ENCODE assay signal across 12 cellular contexts in genomic region chr1:162899422-162900168, GRCh38. TPM values are rescaled to one million over a fixed set of nuclear protein-coding genes. Genes with fewer than 3 reads are reported as not detected.
DNase-seq lines count a peak whose midpoint lies in the region; ATAC-seq, FAIRE-seq and TF ChIP-seq lines count a peak whose summit lies in the region.
"Had no signal": no experiment of that assay in that cellular context is flagged by ENCODE, and none has a peak within 500 bp of the region (broad histone marks: within the 10 kb centered on the region; RNA-seq: fewer than 3 reads in every experiment).

No MANE protein-coding gene starts in this region.

- H3K79me2 ChIP-seq in astrocyte (ENCODE audit: insufficient read depth, low read length), result no peaks in the 10 kb centered on the region
- H3K79me2 ChIP-seq in hepatocyte, result no peaks in the 10 kb centered on the region

- H3K9me3 Mint-ChIP-seq in astrocyte (ENCODE audit: unreplicated experiment), result no peaks in the 10 kb centered on the region
- no peaks in the 10 kb centered on the region for H3K9me3 Mint-ChIP-seq in CD4-positive, alpha-beta T cell
- no peaks in the 10 kb centered on the region for H3K9me3 Mint-ChIP-seq in activated CD8-positive, alpha-beta T cell treated with anti-CD3 and anti-CD28 coated beads, Interleukin-2, amount 10 ng/mL, durations not matched to agents 7 days and 5 days (ENCODE audit: insufficient read depth)
- H3K9me3 Mint-ChIP-seq: GM23338 had no signal

- peak overlapping the region; percentile 6 for H3K27ac Mint-ChIP-seq in astrocyte (ENCODE audit: unreplicated experiment)
- no peak overlapping the region for H3K27ac Mint-ChIP-seq in CD4-positive, alpha-beta T cell
- no peak overlapping the region for H3K27ac Mint-ChIP-seq in activated CD8-positive, alpha-beta T cell treated with anti-CD3 and anti-CD28 coated beads, Interleukin-2, amount 10 ng/mL, durations not matched to agents 7 days and 5 days
- H3K27ac Mint-ChIP-seq: GM23338 had no signal

- no peaks in the 10 kb centered on the region for H3K9me3 ChIP-seq in astrocyte (ENCODE audit: insufficient read depth, low read depth, low read length)
- H3K9me3 ChIP-seq in right cardiac atrium (ENCODE audit: control insufficient read depth, low read length), result no peaks in the 10 kb centered on the region
- H3K9me3 ChIP-seq in CD4-positive, alpha-beta T cell (ENCODE audit: control insufficient read depth, low read length), result no peaks in the 10 kb centered on the region
- no peaks in the 10 kb centered on the region for H3K9me3 ChIP-seq in hepatocyte (ENCODE audit: low read depth)

- H3K36me3 ChIP-seq in astrocyte (ENCODE audit: insufficient read depth, low read length) (no peaks in the 10 kb centered on the region), hepatocyte (replicated peaks; ENCODE audit: insufficient read depth, low read depth) (no peaks in the 10 kb centered on the region)

- POLR2A ChIA-PET in AG04449 (lab: Yijun Ruan, JAX), result interaction anchor here (0.7 to 1.2 kb wide), 2 partner anchors 170 to 172 kb away, joined by 3 to 7 read pairs; partner anchors contain the start of gene RGS4
- POLR2A ChIA-PET in CD4-positive, alpha-beta T cell (lab: Charles Lee), result no interaction called here
- POLR2A ChIA-PET in activated CD8-positive, alpha-beta T cell treated with anti-CD3 and anti-CD28 coated beads, Interleukin-2, amount 10 ng/mL, durations not matched to agents 7 days and 5 days (lab: Charles Lee), result no interaction called here

- no peaks in the 10 kb centered on the region for H3K27me3 ChIP-seq in astrocyte (ENCODE audit: insufficient read depth, low read length)
- H3K27me3 ChIP-seq in right cardiac atrium (ENCODE audit: control insufficient read depth, insufficient read depth), result no peaks in the 10 kb centered on the region
- H3K27me3 ChIP-seq in CD4-positive, alpha-beta T cell (ENCODE audit: control insufficient read depth, insufficient read depth, low read length), result no peaks in the 10 kb centered on the region
- no peaks in the 10 kb centered on the region for H3K27me3 ChIP-seq in hepatocyte

- H3K4me3 ChIP-seq in AG04449 (ENCODE audit: low read depth, low read length), result no peak overlapping the region
- H3K4me3 ChIP-seq in astrocyte (ENCODE audit: insufficient read depth, low read depth, low read length), result no peak overlapping the region
- H3K4me3 ChIP-seq in right cardiac atrium (ENCODE audit: low read length), result no peak overlapping the region
- no peak overlapping the region for H3K4me3 ChIP-seq in hepatocyte
- H3K4me3 ChIP-seq: GM23338 had no signal

- ATAC-seq in right cardiac atrium, result peak; percentile 75 to 77
- ATAC-seq in CD4-positive, alpha-beta T cell (ENCODE audit: poor library complexity), result no peak
- no peak for ATAC-seq in activated CD8-positive, alpha-beta T cell treated with anti-CD3 and anti-CD28 coated beads, Interleukin-2, amount 10 ng/mL, durations not matched to agents 7 days and 5 days
- ATAC-seq: GM23338 had no signal

- no peaks in the 10 kb centered on the region for H3K9me2 ChIP-seq in hepatocyte (replicated peaks; ENCODE audit: insufficient read depth)

- no peak overlapping the region for H3K27ac ChIP-seq in astrocyte (ENCODE audit: low read depth, low read length)
- H3K27ac ChIP-seq in right cardiac atrium (ENCODE audit: low read length), result peak overlapping the region; percentile 79
- no peak overlapping the region for H3K27ac ChIP-seq in CD4-positive, alpha-beta T cell (ENCODE audit: low read depth, low read length)
- no peak overlapping the region for H3K27ac ChIP-seq in hepatocyte

- no peak overlapping the region for H3K4me3 Mint-ChIP-seq in astrocyte (ENCODE audit: unreplicated experiment)
- no peak overlapping the region for H3K4me3 Mint-ChIP-seq in CD4-positive, alpha-beta T cell
- H3K4me3 Mint-ChIP-seq in activated CD8-positive, alpha-beta T cell treated with anti-CD3 and anti-CD28 coated beads, Interleukin-2, amount 10 ng/mL, durations not matched to agents 7 days and 5 days, result no peak overlapping the region
- H3K4me3 Mint-ChIP-seq: GM23338 had no signal

- intact Hi-C loops in right cardiac atrium (cut with DNase I), result no loop called here
- intact Hi-C loops in CD4-positive, alpha-beta T cell (cut with DNase I, micrococcal nuclease), result no loop called here

- 40% methylated on average over 5 of the region's 5 CpGs for WGBS in right cardiac atrium
- 83% methylated on average over 5 of the region's 5 CpGs for WGBS in hepatocyte (ENCODE audit: low lambda C conversion rate, missing lambda C conversion rate)

- TF ChIP-seq CTCF in AG04449 (IDR thresholded peaks at IDR 0.05; ENCODE audit: insufficient read depth, low read length, missing control alignments) (no peak), astrocyte (IDR thresholded peaks at IDR 0.05; ENCODE audit: insufficient read depth, low read depth, low read length) (no peak), hepatocyte (IDR thresholded peaks at IDR 0.05; ENCODE audit: poor library complexity) (no peak)
- no peak for TF ChIP-seq CTCF in CD4-positive, alpha-beta T cell (IDR thresholded peaks at IDR 0.05)

- no peaks in the 10 kb centered on the region for H4K20me1 ChIP-seq in astrocyte (ENCODE audit: insufficient read depth, low read length)
- no peaks in the 10 kb centered on the region for H4K20me1 ChIP-seq in hepatocyte (ENCODE audit: insufficient read depth, poor library complexity, severe bottlenecking)

- H2AFZ ChIP-seq in astrocyte (ENCODE audit: low read depth, low read length) (no peak overlapping the region), hepatocyte (no peak overlapping the region)
- H2AFZ ChIP-seq: GM23338 had no signal

- CTCF ChIA-PET in AG04449 (lab: Yijun Ruan, JAX), result interaction anchor here (0.8 to 1.8 kb wide), 4 partner anchors 21 to 275 kb away, joined by 3 to 5 read pairs (median 4); partner anchors contain the start of gene RGS4
- CTCF ChIA-PET in CD4-positive, alpha-beta T cell (lab: Charles Lee), result no interaction called here
- CTCF ChIA-PET in activated CD8-positive, alpha-beta T cell treated with anti-CD3 and anti-CD28 coated beads, Interleukin-2, amount 10 ng/mL, durations not matched to agents 7 days and 5 days (lab: Charles Lee), result no interaction called here

- H3K27me3 Mint-ChIP-seq in astrocyte (ENCODE audit: low read depth, unreplicated experiment), result peaks cover 2% of the 10 kb centered on the region
- H3K27me3 Mint-ChIP-seq in CD4-positive, alpha-beta T cell, result peaks cover 3% of the 10 kb centered on the region
- peaks cover 11% of the 10 kb centered on the region for H3K27me3 Mint-ChIP-seq in activated CD8-positive, alpha-beta T cell treated with anti-CD3 and anti-CD28 coated beads, Interleukin-2, amount 10 ng/mL, durations not matched to agents 7 days and 5 days (ENCODE audit: low read depth)

- no peak overlapping the region for H3K9ac ChIP-seq in astrocyte (ENCODE audit: low read length)

- H3K4me1 Mint-ChIP-seq in astrocyte (ENCODE audit: low read depth, unreplicated experiment), result peaks cover 12% of the 10 kb centered on the region
- no peaks in the 10 kb centered on the region for H3K4me1 Mint-ChIP-seq in CD4-positive, alpha-beta T cell (ENCODE audit: low read depth)
- no peaks in the 10 kb centered on the region for H3K4me1 Mint-ChIP-seq in activated CD8-positive, alpha-beta T cell treated with anti-CD3 and anti-CD28 coated beads, Interleukin-2, amount 10 ng/mL, durations not matched to agents 7 days and 5 days (ENCODE audit: low read depth)

- H3K36me3 Mint-ChIP-seq in astrocyte (ENCODE audit: low read depth, unreplicated experiment), result no peaks in the 10 kb centered on the region
- no peaks in the 10 kb centered on the region for H3K36me3 Mint-ChIP-seq in CD4-positive, alpha-beta T cell (ENCODE audit: low read depth)
- no peaks in the 10 kb centered on the region for H3K36me3 Mint-ChIP-seq in activated CD8-positive, alpha-beta T cell treated with anti-CD3 and anti-CD28 coated beads, Interleukin-2, amount 10 ng/mL, durations not matched to agents 7 days and 5 days (ENCODE audit: low read depth)

- H3K4me2 ChIP-seq in astrocyte (ENCODE audit: low read length) (peak overlapping the region; percentile 14), hepatocyte (no peak overlapping the region)
- H3K4me2 ChIP-seq: GM23338 had no signal

- DNase-seq in AG04449 (ENCODE audit: low read depth, low spot score), result peak; percentile 83
- DNase-seq in HT1080 (ENCODE audit: low read depth), result peak; percentile 53
- peak; percentile 96 for DNase-seq in astrocyte (ENCODE audit: low read depth)
- no peak for DNase-seq in right cardiac atrium
- DNase-seq in CD4-positive, alpha-beta T cell, result no peak
- DNase-seq in hepatocyte (ENCODE audit: low spot score), result no peak
- DNase-seq in activated CD8-positive, alpha-beta T cell treated with anti-CD3 and anti-CD28 coated beads, Interleukin-2, amount 10 ng/mL, durations not matched to agents 7 days and 5 days, result no peak
- no peak for DNase-seq in NCI-H82 treated with DMSO at 0.1 percent for 48 hours (lab: John Stamatoyannopoulos, UW; ENCODE audit: unreplicated experiment)
- DNase-seq: NCI-H2081, RPMI8226, substantia nigra had no signal

- peak; percentile 80 for FAIRE-seq in astrocyte (lab: Jason Lieb, UNC)

- H3K4me1 ChIP-seq in astrocyte (ENCODE audit: insufficient read depth, low read length) (peaks cover 22% of the 10 kb centered on the region), right cardiac atrium (ENCODE audit: control insufficient read depth, insufficient read depth, low read length) (no peaks in the 10 kb centered on the region), hepatocyte (ENCODE audit: insufficient read depth) (peaks cover 3% of the 10 kb centered on the region)

RNA-seq across cellular contexts. Expression of gene CCDC190, which starts 38.6 kb away (rescaled TPM):
- total RNA-seq in HT1080 (2014; rRNA removed; shearing (Covaris generic)), result 0.19 TPM in 1 of 2 replicates, not detected in the other
- 5.3 and 5.4 TPM in 2 replicates for polyA plus RNA-seq in HT1080 (2015; cell fraction: cytosol; rRNA removed)
- polyA plus RNA-seq in HT1080 (2015; cell fraction: nucleus; rRNA removed), result 6.9 and 8.5 TPM in 2 replicates
- total RNA-seq in astrocyte, result not detected in 2 replicates
- total RNA-seq in right cardiac atrium, result under 1 TPM in 3 of 4 donors, not detected in 1; 0.11 to 0.26 (median 0.25) TPM
- 0.32 TPM for polyA plus RNA-seq in right cardiac atrium
- not detected for total RNA-seq in CD4-positive, alpha-beta T cell
- not detected in 2 replicates for total RNA-seq in hepatocyte
- not detected in 2 replicates for polyA plus RNA-seq in hepatocyte
- total RNA-seq in activated CD8-positive, alpha-beta T cell treated with anti-CD3 and anti-CD28 coated beads, Interleukin-2, amount 10 ng/mL, durations not matched to agents 7 days and 5 days, result not detected
- total RNA-seq: GM23338 had no signal
- polyA plus RNA-seq: GM23338 had no signal

Comparison
In these comparisons a context has a peak if more than half of its experiments do, and no peak if none do; other contexts are left out.
1. DNase-seq: peak in AG04449 (single experiment), HT1080 (single experiment) and astrocyte (single experiment); none in right cardiac atrium (0 of 3), CD4-positive, alpha-beta T cell (0 of 10), hepatocyte (single experiment), activated CD8-positive, alpha-beta T cell treated with anti-CD3 and anti-CD28 coated beads, Interleukin-2, amount 10 ng/mL, durations not matched to agents 7 days and 5 days (single experiment) and NCI-H82 treated with DMSO at 0.1 percent for 48 hours (single experiment).
2. ATAC-seq: peak in right cardiac atrium (2 of 2); none in CD4-positive, alpha-beta T cell (single experiment) and activated CD8-positive, alpha-beta T cell treated with anti-CD3 and anti-CD28 coated beads, Interleukin-2, amount 10 ng/mL, durations not matched to agents 7 days and 5 days (single experiment).